Comparison of ENCODE assay signal across 18 cellular contexts in the genomic region with DNA sequence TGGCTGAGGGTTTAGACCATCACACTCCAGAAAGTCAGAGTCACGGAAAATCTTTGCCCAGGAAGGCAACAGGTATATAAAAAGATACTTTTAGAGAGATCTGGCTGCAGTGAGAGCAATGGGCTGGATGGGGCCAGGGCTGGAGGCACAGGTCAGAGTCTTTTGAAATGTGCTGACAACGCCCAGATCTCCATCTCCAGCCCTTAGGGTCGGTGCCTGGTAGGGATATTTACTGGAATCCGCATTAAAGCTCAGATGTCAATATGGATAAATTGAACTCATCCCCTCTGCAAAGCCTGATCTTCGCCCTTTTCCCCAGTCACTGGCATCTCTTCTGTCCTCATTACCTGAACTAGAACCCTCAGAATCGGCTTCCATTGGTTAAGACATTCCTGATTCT.
DNase-seq lines count a peak whose midpoint lies in the region; ATAC-seq and TF ChIP-seq lines count a peak whose summit lies in the region.
"Had no signal": no experiment of that assay in that cellular context is flagged by ENCODE, and none has a peak within 500 bp of the region (broad histone marks: within the 10 kb centered on the region; RNA-seq: fewer than 3 reads in every experiment).

No MANE protein-coding gene starts in this region.

- H3K27me3 Mint-ChIP-seq in stimulated activated naive B cell treated with anti-CD40 and anti-IgM and Interleukin-4, amounts not matched to agents 10 μg/mL and 1 μg/mL and 100 μg/mL, for 72 hours = no peaks in the 10 kb centered on the region

- TF ChIP-seq CTCF in RWPE2 (IDR thresholded peaks at IDR 0.05; ENCODE audit: poor library complexity, severe bottlenecking) = no peak
- TF ChIP-seq CTCF in breast epithelium (IDR thresholded peaks at IDR 0.05) = no peak
- no peak for TF ChIP-seq CTCF in WERI-Rb-1 (IDR thresholded peaks at IDR 0.05; ENCODE audit: low read depth, low read length)

- H3K9me3 Mint-ChIP-seq in stimulated activated naive B cell treated with anti-CD40 and anti-IgM and Interleukin-4, amounts not matched to agents 10 μg/mL and 1 μg/mL and 100 μg/mL, for 72 hours = no peaks in the 10 kb centered on the region

- H3K27ac ChIP-seq in RWPE2 (ENCODE audit: poor library complexity, severe bottlenecking) (peak overlapping the region; percentile 76), breast epithelium (peak overlapping the region; percentile 64 to 74), WERI-Rb-1 (no peak overlapping the region)
- H3K27ac ChIP-seq: KMS-11 had no signal

- H3K9me3 ChIP-seq in RWPE2 (ENCODE audit: severe bottlenecking) (no peaks in the 10 kb centered on the region), breast epithelium (no peaks in the 10 kb centered on the region), WERI-Rb-1 (ENCODE audit: severe bottlenecking) (no peaks in the 10 kb centered on the region)

- DNase-seq in RWPE2 (ENCODE audit: low spot score) (no peak), breast epithelium (ENCODE audit: low spot score in 2 of 2) (no peak), mesenteric fat pad (ENCODE audit: low spot score) (peak; percentile 35), WERI-Rb-1 (no peak), HPDE6-E6E7 (ENCODE audit: extremely low spot score) (no peak), AG20443 (ENCODE audit: low spot score) (no peak)
- no peak for DNase-seq in stimulated activated naive B cell treated with anti-CD40 and anti-IgM and Interleukin-4, amounts not matched to agents 10 μg/mL and 1 μg/mL and 100 μg/mL, for 72 hours
- DNase-seq: ACHN, COR-L47, DMS153, EL, GOT3, NCI-H1048, NCI-H1436 treated with DMSO at 0.1 percent for 48 hours, NCI-H2029 treated with DMSO at 0.1 percent for 48 hours, NCI-H524, Right ventricle myocardium superior had no signal

- intact Hi-C loops in breast epithelium (cut with DNase I; ENCODE audit: low total_unique reads) = no loop called here

- H3K4me3 Mint-ChIP-seq in stimulated activated naive B cell treated with anti-CD40 and anti-IgM and Interleukin-4, amounts not matched to agents 10 μg/mL and 1 μg/mL and 100 μg/mL, for 72 hours = no peak overlapping the region

- H3K36me3 ChIP-seq in RWPE2 (ENCODE audit: low read depth) = peaks cover 44% of the 10 kb centered on the region
- no peaks in the 10 kb centered on the region for H3K36me3 ChIP-seq in breast epithelium
- no peaks in the 10 kb centered on the region for H3K36me3 ChIP-seq in WERI-Rb-1

- ATAC-seq in RWPE2 (ENCODE audit: low read depth) = no peak
- ATAC-seq in stimulated activated naive B cell treated with anti-CD40 and anti-IgM and Interleukin-4, amounts not matched to agents 10 μg/mL and 1 μg/mL and 100 μg/mL, for 72 hours (replicated peaks) = no peak

- H3K27ac Mint-ChIP-seq in stimulated activated naive B cell treated with anti-CD40 and anti-IgM and Interleukin-4, amounts not matched to agents 10 μg/mL and 1 μg/mL and 100 μg/mL, for 72 hours = peak overlapping the region; percentile 65

- TF ChIP-seq POLR2A in breast epithelium (IDR thresholded peaks at IDR 0.05) = no peak

- peaks cover 15 to 43% of the 10 kb centered on the region in 2 donors for H3K4me1 Mint-ChIP-seq in stimulated activated naive B cell treated with anti-CD40 and anti-IgM and Interleukin-4, amounts not matched to agents 10 μg/mL and 1 μg/mL and 100 μg/mL, for 72 hours

- peaks cover 46 to 70% of the 10 kb centered on the region in 2 donors for H3K36me3 Mint-ChIP-seq in stimulated activated naive B cell treated with anti-CD40 and anti-IgM and Interleukin-4, amounts not matched to agents 10 μg/mL and 1 μg/mL and 100 μg/mL, for 72 hours

- H3K4me3 ChIP-seq in RWPE2 (ENCODE audit: severe bottlenecking) = no peak overlapping the region
- H3K4me3 ChIP-seq in breast epithelium = no peak overlapping the region
- no peak overlapping the region for H3K4me3 ChIP-seq in WERI-Rb-1 (ENCODE audit: low read depth, low read length)

- H3K27me3 ChIP-seq in RWPE2 (ENCODE audit: insufficient read depth, poor library complexity, severe bottlenecking) (no peaks in the 10 kb centered on the region), breast epithelium (no peaks in the 10 kb centered on the region), WERI-Rb-1 (ENCODE audit: insufficient read depth, low read depth, severe bottlenecking) (no peaks in the 10 kb centered on the region)

- H3K4me1 ChIP-seq in RWPE2 (ENCODE audit: insufficient read depth, poor library complexity, severe bottlenecking) = peaks cover 73% of the 10 kb centered on the region
- peaks cover under 1 to 29% of the 10 kb centered on the region in 2 donors for H3K4me1 ChIP-seq in breast epithelium
